15 cellular contexts compared by ENCODE assay signal in the genomic region with DNA sequence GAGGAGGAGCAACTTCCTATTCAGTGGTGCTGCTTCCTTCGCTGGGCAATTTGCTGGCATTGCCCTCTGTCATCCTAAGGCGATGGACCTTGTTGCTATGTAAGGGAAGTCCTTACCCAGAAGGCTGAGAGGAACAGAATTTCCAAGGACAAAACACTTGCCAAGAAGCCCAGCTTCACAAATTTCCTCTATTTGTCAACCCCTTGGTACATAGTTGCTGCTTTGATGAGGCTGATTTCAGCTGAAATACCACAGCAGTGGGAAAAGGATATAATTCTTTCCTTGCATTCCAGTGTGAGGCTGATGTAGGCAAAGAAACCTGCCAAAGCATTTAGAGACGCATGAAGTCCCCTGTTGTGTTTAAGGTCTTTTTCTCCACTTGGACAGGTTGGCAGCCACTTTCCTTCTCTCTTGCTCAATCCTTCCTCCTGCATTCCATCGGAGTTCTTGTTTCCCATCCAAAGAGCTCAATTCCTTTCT. TPM values are rescaled to one million over a fixed set of nuclear protein-coding genes. Genes with fewer than 3 reads are reported as not detected.
DNase-seq lines count a peak whose midpoint lies in the region; ATAC-seq lines count a peak whose summit lies in the region.
"Had no signal": no experiment of that assay in that cellular context is flagged by ENCODE, and none has a peak within 500 bp of the region (broad histone marks: within the 10 kb centered on the region; RNA-seq: fewer than 3 reads in every experiment).

No MANE protein-coding gene starts in this region.

- no peak overlapping the region for H3K4me3 ChIP-seq in skeletal muscle tissue (ENCODE audit: low read length in 3 of 3)
- H3K4me3 ChIP-seq: mucosa of descending colon had no signal

- H3K36me3 Mint-ChIP-seq in dendritic cell treated with granulocyte-macrophage colony-stimulating factor and Interleukin-4, amounts not matched to agents 40 ng/mL and 50 ng/mL, for 4 days (ENCODE audit: low read depth), result no peaks in the 10 kb centered on the region
- peaks cover 11% of the 10 kb centered on the region for H3K36me3 Mint-ChIP-seq in T-helper 17 cell (ENCODE audit: low read depth)
- H3K36me3 Mint-ChIP-seq: T-cell had no signal

- H3K9ac ChIP-seq in skeletal muscle tissue (ENCODE audit: low read depth in 1 of 3, low read length in 3 of 3), result no peak overlapping the region

- H3K4me1 ChIP-seq in skeletal muscle tissue (ENCODE audit: control insufficient read depth in 3 of 3, insufficient read depth in 3 of 3, low read length in 3 of 3), result peaks cover 4 to 9% (median 8%) of the 10 kb centered on the region in 3 donors

- ATAC-seq in GM21367 (IDR thresholded peaks at IDR 0.05; ENCODE audit: unreplicated experiment) (no peak), T-helper 17 cell (no peak)
- ATAC-seq: mucosa of descending colon, T-cell had no signal

- DNase-seq in EH (ENCODE audit: low read depth) (peak; percentile 60), kidney glomerular epithelial cell (lab: John Stamatoyannopoulos, UW) (peak; percentile 23), T-helper 17 cell (no peak), GDM1 (lab: John Stamatoyannopoulos, UW) (no peak), DMS153 treated with DMSO at 0.1 percent for 48 hours (lab: John Stamatoyannopoulos, UW; ENCODE audit: unreplicated experiment) (no peak)
- DNase-seq: activated CD4-positive, alpha-beta T cell treated with anti-CD3 and anti-CD28 coated beads, Interleukin-2, amount 10 ng/mL, durations not matched to agents 7 days and 5 days; activated gamma-delta T cell; AML-193; KG1; mucosa of descending colon; NCI-H187; T-cell had no signal

- H3K27ac ChIP-seq in skeletal muscle tissue (ENCODE audit: low read depth, low read length), result peak overlapping the region; percentile 13

- H3K27ac Mint-ChIP-seq in dendritic cell treated with granulocyte-macrophage colony-stimulating factor and Interleukin-4, amounts not matched to agents 40 ng/mL and 50 ng/mL, for 4 days, result peak overlapping the region; percentile 54
- H3K27ac Mint-ChIP-seq in T-helper 17 cell, result no peak overlapping the region
- H3K27ac Mint-ChIP-seq: T-cell had no signal

- no peaks in the 10 kb centered on the region for H3K27me3 Mint-ChIP-seq in dendritic cell treated with granulocyte-macrophage colony-stimulating factor and Interleukin-4, amounts not matched to agents 40 ng/mL and 50 ng/mL, for 4 days
- peaks cover 6% of the 10 kb centered on the region for H3K27me3 Mint-ChIP-seq in T-helper 17 cell
- H3K27me3 Mint-ChIP-seq: T-cell had no signal

- H3K9me3 ChIP-seq in skeletal muscle tissue (ENCODE audit: control insufficient read depth in 3 of 3, low read length in 3 of 3) (no peaks in the 10 kb centered on the region), T-helper 17 cell (ENCODE audit: control insufficient read depth, low read length, poor library complexity, severe bottlenecking) (no peaks in the 10 kb centered on the region)
- H3K9me3 ChIP-seq: mucosa of descending colon had no signal

- peaks cover 34% of the 10 kb centered on the region for H3K4me1 Mint-ChIP-seq in dendritic cell treated with granulocyte-macrophage colony-stimulating factor and Interleukin-4, amounts not matched to agents 40 ng/mL and 50 ng/mL, for 4 days (ENCODE audit: low read depth)
- peaks cover 14% of the 10 kb centered on the region for H3K4me1 Mint-ChIP-seq in T-helper 17 cell

- H3K9me3 Mint-ChIP-seq in dendritic cell treated with granulocyte-macrophage colony-stimulating factor and Interleukin-4, amounts not matched to agents 40 ng/mL and 50 ng/mL, for 4 days, result no peaks in the 10 kb centered on the region
- H3K9me3 Mint-ChIP-seq: activated CD4-positive, alpha-beta T cell treated with anti-CD3 and anti-CD28 coated beads, Interleukin-2, amount 10 ng/mL, durations not matched to agents 7 days and 5 days; T-cell had no signal

- intact Hi-C loops in dendritic cell treated with granulocyte-macrophage colony-stimulating factor and Interleukin-4, amounts not matched to agents 40 ng/mL and 50 ng/mL, for 4 days (cut with micrococcal nuclease), result no loop called here

- H3K27me3 ChIP-seq in skeletal muscle tissue (ENCODE audit: control insufficient read depth in 3 of 3, insufficient read depth in 3 of 3, low read length in 3 of 3), result no peaks in the 10 kb centered on the region

- H3K36me3 ChIP-seq in skeletal muscle tissue (ENCODE audit: control insufficient read depth in 3 of 3, insufficient read depth in 3 of 3, low read length in 3 of 3), result no peaks in the 10 kb centered on the region

- H3K4me3 Mint-ChIP-seq in dendritic cell treated with granulocyte-macrophage colony-stimulating factor and Interleukin-4, amounts not matched to agents 40 ng/mL and 50 ng/mL, for 4 days, result no peak overlapping the region
- no peak overlapping the region for H3K4me3 Mint-ChIP-seq in T-helper 17 cell
- H3K4me3 Mint-ChIP-seq: activated CD4-positive, alpha-beta T cell treated with anti-CD3 and anti-CD28 coated beads, Interleukin-2, amount 10 ng/mL, durations not matched to agents 7 days and 5 days; T-cell had no signal

RNA-seq across cellular contexts. Expression of a gene that starts 16.4 kb away (rescaled TPM):
- 24.5 TPM for total RNA-seq in skeletal muscle tissue
- 10 to 100 TPM; 26.6 to 34.3 TPM for total RNA-seq in T-helper 17 cell

Comparison
In these comparisons a context has a peak if more than half of its experiments do, and no peak if none do; other contexts are left out.
1. DNase-seq: peak in EH (single experiment) and kidney glomerular epithelial cell (single experiment); none in T-helper 17 cell (0 of 3), GDM1 (single experiment) and DMS153 treated with DMSO at 0.1 percent for 48 hours (single experiment).